In genomic region chr9:97934321-97935115, GRCh38 we compare ENCODE assay signal across 13 cellular contexts. TPM values are rescaled to one million over a fixed set of nuclear protein-coding genes. Genes with fewer than 3 reads are reported as not detected.
DNase-seq lines count a peak whose midpoint lies in the region; ATAC-seq and TF ChIP-seq lines count a peak whose summit lies in the region.
"Had no signal": no experiment of that assay in that cellular context is flagged by ENCODE, and none has a peak within 500 bp of the region (broad histone marks: within the 10 kb centered on the region; RNA-seq: fewer than 3 reads in every experiment).

No MANE protein-coding gene starts in this region.

- peaks cover 23% of the 10 kb centered on the region for H3F3A ChIP-seq in Loucy (ENCODE audit: low read depth)

- H4K20me1 ChIP-seq in Loucy (ENCODE audit: insufficient read depth, low read length, poor library complexity, severe bottlenecking): peaks cover 3% of the 10 kb centered on the region

- H3K79me2 ChIP-seq in Loucy (ENCODE audit: insufficient read depth, low read length): peaks cover 75% of the 10 kb centered on the region

- H3K9me2 ChIP-seq in Loucy (replicated peaks; ENCODE audit: low read depth, low read length): no peaks in the 10 kb centered on the region

- H3K9ac ChIP-seq in Loucy (ENCODE audit: low read depth, low read length, poor library complexity, severe bottlenecking): peak overlapping the region; percentile 87

- H3K4me1 ChIP-seq in Loucy (ENCODE audit: insufficient read depth, low read length, poor library complexity, severe bottlenecking): peaks cover 90% of the 10 kb centered on the region
- no peaks in the 10 kb centered on the region for H3K4me1 ChIP-seq in foreskin keratinocyte
- no peaks in the 10 kb centered on the region for H3K4me1 ChIP-seq in adrenal gland (replicated peaks in 1 of 2)
- H3K4me1 ChIP-seq: stomach had no signal

- H3K27ac ChIP-seq in foreskin keratinocyte (no peak overlapping the region), adrenal gland (no peak overlapping the region)
- H3K27ac ChIP-seq: neutrophil, stomach had no signal

- no peaks in the 10 kb centered on the region for H3K27me3 ChIP-seq in Loucy (ENCODE audit: insufficient read depth, low read length, poor library complexity, severe bottlenecking)
- peaks cover 91% of the 10 kb centered on the region for H3K27me3 ChIP-seq in foreskin keratinocyte
- peaks cover 11% of the 10 kb centered on the region for H3K27me3 ChIP-seq in adrenal gland

- H3K4me2 ChIP-seq in Loucy (ENCODE audit: low read depth, low read length, poor library complexity, severe bottlenecking): peak overlapping the region; percentile 96

- no peak for TF ChIP-seq CTCF in Loucy (conservative IDR thresholded peaks at IDR 0.05; ENCODE audit: low read length)
- no peak for TF ChIP-seq CTCF in foreskin keratinocyte (conservative IDR thresholded peaks at IDR 0.05)
- TF ChIP-seq CTCF in adrenal gland (IDR thresholded peaks at IDR 0.05): no peak

- H2AFZ ChIP-seq in Loucy (ENCODE audit: low read length): no peak overlapping the region

- intact Hi-C loops in adrenal gland (cut with DNase I): loop anchor here in 1 of 2 donors (10.0 kb wide), 1 partner anchor 270 kb away; no protein-coding TSS in a partner anchor

- H3K9me3 ChIP-seq in Loucy (ENCODE audit: insufficient read depth, low read depth, low read length): no peaks in the 10 kb centered on the region
- no peaks in the 10 kb centered on the region for H3K9me3 ChIP-seq in adrenal gland (replicated peaks in 1 of 3)
- H3K9me3 ChIP-seq: neutrophil, stomach had no signal

- no peak for TF ChIP-seq POLR2A in adrenal gland (IDR thresholded peaks at IDR 0.05)

- no peak for ATAC-seq in foreskin keratinocyte
- no peak; the same call in 2 of the 3 replicates for ATAC-seq in SK-N-SH treated with all-trans-retinoic acid at 6 μM for 48 hours
- ATAC-seq: activated CD8-positive, alpha-beta T cell treated with anti-CD3 and anti-CD28 coated beads for 36 hours had no signal

- WGBS in adrenal gland, 4 donors: 17 to 37% (median 26%) methylated on average over 5 to 6 of the region's 6 CpGs

- DNase-seq in DMS 273 (lab: John Stamatoyannopoulos, UW; ENCODE audit: unreplicated experiment) (peak; percentile 84), NCI-H2227 (lab: John Stamatoyannopoulos, UW; ENCODE audit: unreplicated experiment) (peak; percentile 21), iPS-NIHi11 (ENCODE audit: low spot score) (peak; percentile 12), foreskin keratinocyte (no peak), adrenal gland (no peak), DMS53 (lab: John Stamatoyannopoulos, UW) (no peak)
- DNase-seq: activated CD8-positive, alpha-beta T cell treated with anti-CD3 and anti-CD28 coated beads for 36 hours; NCI-H510A; stomach had no signal

- H3K4me3 ChIP-seq in Loucy (ENCODE audit: low read length, poor library complexity, severe bottlenecking) (peak overlapping the region; percentile 76), adrenal gland (no peak overlapping the region)
- H3K4me3 ChIP-seq: lung, stomach had no signal

- H3K36me3 ChIP-seq in Loucy (ENCODE audit: insufficient read depth, low read length) (peaks cover 13% of the 10 kb centered on the region; the same call in 1 of the 2 replicates), adrenal gland (replicated peaks in 1 of 2) (no peaks in the 10 kb centered on the region)
- H3K36me3 ChIP-seq: neutrophil, stomach had no signal

TF ChIP-seq in SK-N-SH treated with all-trans-retinoic acid at 6 μM for 48 hours, 23 proteins besides CTCF, POLR2A, EP300 and RAD21:
- no peak for TF ChIP-seq TSHZ2 (CRISPR knock-in tag; IDR thresholded peaks at IDR 0.05)
- TF ChIP-seq, protein P1, sequence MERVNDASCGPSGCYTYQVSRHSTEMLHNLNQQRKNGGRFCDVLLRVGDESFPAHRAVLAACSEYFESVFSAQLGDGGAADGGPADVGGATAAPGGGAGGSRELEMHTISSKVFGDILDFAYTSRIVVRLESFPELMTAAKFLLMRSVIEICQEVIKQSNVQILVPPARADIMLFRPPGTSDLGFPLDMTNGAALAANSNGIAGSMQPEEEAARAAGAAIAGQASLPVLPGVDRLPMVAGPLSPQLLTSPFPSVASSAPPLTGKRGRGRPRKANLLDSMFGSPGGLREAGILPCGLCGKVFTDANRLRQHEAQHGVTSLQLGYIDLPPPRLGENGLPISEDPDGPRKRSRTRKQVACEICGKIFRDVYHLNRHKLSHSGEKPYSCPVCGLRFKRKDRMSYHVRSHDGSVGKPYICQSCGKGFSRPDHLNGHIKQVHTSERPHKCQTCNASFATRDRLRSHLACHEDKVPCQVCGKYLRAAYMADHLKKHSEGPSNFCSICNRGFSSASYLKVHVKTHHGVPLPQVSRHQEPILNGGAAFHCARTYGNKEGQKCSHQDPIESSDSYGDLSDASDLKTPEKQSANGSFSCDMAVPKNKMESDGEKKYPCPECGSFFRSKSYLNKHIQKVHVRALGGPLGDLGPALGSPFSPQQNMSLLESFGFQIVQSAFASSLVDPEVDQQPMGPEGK (CRISPR knock-in tag; IDR thresholded peaks at IDR 0.05; ENCODE audit: borderline replicate concordance): no peak
- TF ChIP-seq CSDC2 (CRISPR knock-in tag; IDR thresholded peaks at IDR 0.05): no peak
- no peak for TF ChIP-seq ZFP3 (CRISPR knock-in tag; IDR thresholded peaks at IDR 0.05)
- TF ChIP-seq BACH2 (CRISPR knock-in tag; IDR thresholded peaks at IDR 0.05; ENCODE audit: borderline replicate concordance): no peak
- TF ChIP-seq RARB (CRISPR knock-in tag; IDR thresholded peaks at IDR 0.05): no peak
- TF ChIP-seq PPARA (CRISPR knock-in tag; IDR thresholded peaks at IDR 0.05; ENCODE audit: borderline replicate concordance): no peak
- TF ChIP-seq ISL1 (CRISPR knock-in tag; IDR thresholded peaks at IDR 0.05): no peak
- no peak for TF ChIP-seq TOX (CRISPR knock-in tag; IDR thresholded peaks at IDR 0.05; ENCODE audit: borderline replicate concordance)
- TF ChIP-seq ZC3H10 (CRISPR knock-in tag; IDR thresholded peaks at IDR 0.05): no peak
- TF ChIP-seq, protein P2, sequence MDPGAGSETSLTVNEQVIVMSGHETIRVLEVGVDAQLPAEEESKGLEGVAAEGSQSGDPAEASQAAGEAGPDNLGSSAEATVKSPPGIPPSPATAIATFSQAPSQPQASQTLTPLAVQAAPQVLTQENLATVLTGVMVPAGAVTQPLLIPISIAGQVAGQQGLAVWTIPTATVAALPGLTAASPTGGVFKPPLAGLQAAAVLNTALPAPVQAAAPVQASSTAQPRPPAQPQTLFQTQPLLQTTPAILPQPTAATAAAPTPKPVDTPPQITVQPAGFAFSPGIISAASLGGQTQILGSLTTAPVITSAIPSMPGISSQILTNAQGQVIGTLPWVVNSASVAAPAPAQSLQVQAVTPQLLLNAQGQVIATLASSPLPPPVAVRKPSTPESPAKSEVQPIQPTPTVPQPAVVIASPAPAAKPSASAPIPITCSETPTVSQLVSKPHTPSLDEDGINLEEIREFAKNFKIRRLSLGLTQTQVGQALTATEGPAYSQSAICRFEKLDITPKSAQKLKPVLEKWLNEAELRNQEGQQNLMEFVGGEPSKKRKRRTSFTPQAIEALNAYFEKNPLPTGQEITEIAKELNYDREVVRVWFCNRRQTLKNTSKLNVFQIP (CRISPR knock-in tag; IDR thresholded peaks at IDR 0.05; ENCODE audit: borderline replicate concordance, low read depth): no peak
- no peak for TF ChIP-seq GLIS3 (CRISPR knock-in tag; IDR thresholded peaks at IDR 0.05)
- no peak for TF ChIP-seq OSR1 (CRISPR knock-in tag; IDR thresholded peaks at IDR 0.05)
- no peak for TF ChIP-seq TCF4 (CRISPR knock-in tag; IDR thresholded peaks at IDR 0.05; ENCODE audit: borderline replicate concordance)
- no peak for TF ChIP-seq ZNF565 (CRISPR knock-in tag; conservative IDR thresholded peaks at IDR 0.05; ENCODE audit: low read depth)

RNA-seq across cellular contexts. Expression of gene HEMGN, which starts 3.5 kb away (rescaled TPM):
- not detected in 2 replicates for total RNA-seq in foreskin keratinocyte
- not detected in 2 replicates for polyA plus RNA-seq in foreskin keratinocyte
- total RNA-seq in adrenal gland: under 1 TPM in 2 of 8 donors, not detected in 6; 0.22 to 0.23 TPM
- not detected for polyA plus RNA-seq in adrenal gland
- polyA plus RNA-seq: stomach had no signal

RNA-seq across cellular contexts. Expression of gene TRMO, which starts 12.2 kb away (rescaled TPM):
- 10.3 and 11.4 TPM in 2 replicates for total RNA-seq in foreskin keratinocyte
- polyA plus RNA-seq in foreskin keratinocyte: 6.2 and 7.9 TPM in 2 replicates
- total RNA-seq in adrenal gland: 10 to 100 TPM; 11.4 to 30.3 (median 17.1) TPM
- 10 to 100 TPM in 1 of 3 donors, 1 to 10 TPM in 2; 7.8 to 40.4 (median 9.5) TPM for polyA plus RNA-seq in adrenal gland

RNA-seq across cellular contexts. Expression of gene ANP32B, which starts 48.6 kb away (rescaled TPM):
- 88.3 and 110 TPM in 2 replicates for total RNA-seq in foreskin keratinocyte
- polyA plus RNA-seq in foreskin keratinocyte: 188 and 215 TPM in 2 replicates
- 100 to 1,000 TPM in 1 of 8 donors, 10 to 100 TPM in 7; 13.4 to 100 (median 42.8) TPM for total RNA-seq in adrenal gland
- 100 to 1,000 TPM in 2 of 3 donors, 10 to 100 TPM in 1; 72.9 to 156 (median 122) TPM for polyA plus RNA-seq in adrenal gland

Comparison
In these comparisons a context has a peak if more than half of its experiments do, and no peak if none do; other contexts are left out.
1. DNase-seq: peak in DMS 273 (single experiment), NCI-H2227 (single experiment) and iPS-NIHi11 (single experiment); none in foreskin keratinocyte (0 of 2), adrenal gland (0 of 7) and DMS53 (single experiment).